In the genomic region with DNA sequence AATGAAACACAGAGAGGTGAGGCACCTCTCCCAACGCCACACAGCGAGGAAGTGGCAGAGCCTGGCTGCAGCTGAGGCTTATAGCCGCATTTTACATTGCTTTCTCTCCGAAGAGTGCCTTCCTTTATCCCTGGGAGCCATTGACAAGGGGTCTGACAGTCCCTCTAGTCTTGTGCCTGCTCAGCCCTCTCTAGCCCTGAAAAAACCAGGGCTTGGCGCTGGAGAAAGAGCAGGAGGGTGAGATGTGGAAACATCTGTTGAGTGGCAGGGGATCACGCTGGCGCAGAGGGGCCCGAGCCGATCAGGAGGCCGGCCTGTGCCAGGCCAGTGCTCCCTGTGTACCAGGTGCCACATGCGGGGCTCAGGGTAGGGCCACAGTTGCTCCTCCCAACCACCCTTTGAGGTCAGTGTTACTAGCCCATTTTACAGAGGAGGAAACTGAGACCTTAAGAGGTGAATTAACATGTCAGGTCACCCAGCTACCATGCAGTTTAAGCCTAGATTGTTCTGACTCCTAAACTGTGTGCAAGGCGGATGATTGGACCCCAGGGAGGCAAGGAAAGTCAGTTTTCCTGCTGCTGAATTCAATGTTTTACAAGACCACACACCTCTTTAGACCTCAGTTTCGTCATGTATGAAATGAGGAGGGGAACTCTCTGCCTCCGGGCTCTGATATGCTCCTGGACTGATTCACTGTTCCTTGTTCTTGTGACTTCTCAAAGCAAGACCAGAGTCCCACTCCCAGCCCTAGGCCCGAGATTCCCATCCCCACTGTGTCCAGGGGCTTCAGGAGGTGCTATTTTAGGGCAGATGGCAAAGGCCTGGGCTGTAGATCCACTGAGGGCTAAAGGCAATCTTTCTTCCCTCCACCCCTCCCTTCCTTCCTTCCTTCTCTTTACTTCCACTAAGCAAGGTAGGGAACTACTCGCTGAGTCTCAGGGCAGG, we compare ENCODE assay signal across 19 cellular contexts. TPM values are rescaled to one million over a fixed set of nuclear protein-coding genes. Genes with fewer than 3 reads are reported as not detected.
DNase-seq lines count a peak whose midpoint lies in the region; ATAC-seq, FAIRE-seq and TF ChIP-seq lines count a peak whose summit lies in the region.
"Had no signal": no experiment of that assay in that cellular context is flagged by ENCODE, and none has a peak within 500 bp of the region (broad histone marks: within the 10 kb centered on the region; RNA-seq: fewer than 3 reads in every experiment).

No MANE protein-coding gene starts in this region.

- 83% methylated on average over 16 of the region's 16 CpGs; no CpG with 5 or more reads in 1 of the 2 experiments for WGBS in H1 (ENCODE audit: extremely low coverage in 1 of 2, insufficient coverage in 1 of 2, insufficient read length in 1 of 2, insufficient replicate concordance in 2 of 2, low coverage in 1 of 2, low lambda C conversion rate in 2 of 2, missing lambda C conversion rate in 1 of 2), 2 experiments

- H3K4ac ChIP-seq in H1 (replicated peaks; ENCODE audit: insufficient read length, low read depth, low read length): no peak overlapping the region

- ATAC-seq in activated B cell treated with CpG ODN at 0.5 μM for 24 hours (ENCODE audit: low read depth): no peak
- ATAC-seq: left cardiac atrium, sciatic nerve had no signal

- no peaks in the 10 kb centered on the region for H3K9me3 ChIP-seq in BLaER1 treated with 17β-estradiol and CSF1 and Interleukin-3, amounts not matched to agents 10 nM and 100 nM (replicated peaks in 1 of 11)
- H3K9me3 ChIP-seq in CD8-positive, alpha-beta memory T cell (ENCODE audit: low read length): no peaks in the 10 kb centered on the region
- H3K9me3 ChIP-seq in H1 (ENCODE audit: insufficient read depth in 2 of 2, low read depth in 1 of 2, low read length in 1 of 2): no peaks in the 10 kb centered on the region
- H3K9me3 ChIP-seq: testis had no signal

- no peak overlapping the region for H3K9ac ChIP-seq in BLaER1 treated with 17β-estradiol and CSF1 and Interleukin-3, amounts not matched to agents 10 nM and 100 nM
- no peak overlapping the region for H3K9ac ChIP-seq in H1 (replicated peaks in 1 of 4; ENCODE audit: extremely low read depth in 1 of 4, low read depth in 3 of 4, low read length in 3 of 4)

- H3K27me3 Mint-ChIP-seq in CD8-positive, alpha-beta memory T cell: no peaks in the 10 kb centered on the region
- no peaks in the 10 kb centered on the region for H3K27me3 Mint-ChIP-seq in activated B cell treated with CpG ODN at 0.5 μM for 24 hours

- POLR2A ChIA-PET in CD8-positive, alpha-beta memory T cell (lab: Charles Lee): no interaction called here
- POLR2A ChIA-PET in activated B cell treated with CpG ODN at 0.5 μM for 24 hours (lab: Charles Lee): interaction anchor here (0.9 to 5.0 kb wide), 10 partner anchors 9 to 76 kb away, joined by 3 to 47 read pairs (median 5); a partner anchor contains a TSS
- POLR2A ChIA-PET in H1 (lab: Charles Lee; ENCODE audit: partially characterized antibody): no interaction called here

- no peak overlapping the region for H2AK5ac ChIP-seq in H1 (ENCODE audit: low read depth, low read length)

- no peak overlapping the region for H2BK5ac ChIP-seq in H1 (ENCODE audit: low read depth, low read length)

- H4K5ac ChIP-seq in H1 (ENCODE audit: insufficient read length, low read depth, low read length): no peak overlapping the region

- H3K4me3 Mint-ChIP-seq in CD8-positive, alpha-beta memory T cell: peak overlapping the region in 6 of 7 donors; percentile 20 to 61 (median 46)
- no peak overlapping the region for H3K4me3 Mint-ChIP-seq in activated B cell treated with CpG ODN at 0.5 μM for 24 hours

- H3K4me2 ChIP-seq in BLaER1 treated with 17β-estradiol and CSF1 and Interleukin-3, amounts not matched to agents 10 nM and 100 nM: peak overlapping the region; percentile 35 to 86 (median 52); a peak in 21 of 22 replicates
- no peak overlapping the region for H3K4me2 ChIP-seq in H1 (ENCODE audit: insufficient read depth in 1 of 2, low read depth in 2 of 2, low read length in 2 of 2)

- H2BK15ac ChIP-seq in H1 (ENCODE audit: low read length): no peak overlapping the region

- no peaks in the 10 kb centered on the region for H3K27me3 ChIP-seq in BLaER1 treated with 17β-estradiol and CSF1 and Interleukin-3, amounts not matched to agents 10 nM and 100 nM
- no peaks in the 10 kb centered on the region for H3K27me3 ChIP-seq in CD8-positive, alpha-beta memory T cell (ENCODE audit: insufficient read depth, low read length, poor library complexity, severe bottlenecking)
- no peaks in the 10 kb centered on the region for H3K27me3 ChIP-seq in H1 (replicated peaks in 1 of 4; ENCODE audit: control insufficient read depth in 3 of 4, extremely low read depth in 1 of 4, insufficient read depth in 3 of 4, low read length in 3 of 4)
- H3K27me3 ChIP-seq: testis had no signal

- no peaks in the 10 kb centered on the region; the same call in 1 of the 2 replicates for H3K23me2 ChIP-seq in H1 (ENCODE audit: low read depth, low read length)

- CTCF ChIA-PET in CD8-positive, alpha-beta memory T cell (lab: Charles Lee): interaction anchor here (0.6 to 12.4 kb wide), 5 partner anchors 11 to 80 kb away, joined by 3 to 205 read pairs (median 3); no protein-coding TSS in a partner anchor
- CTCF ChIA-PET in activated B cell treated with CpG ODN at 0.5 μM for 24 hours (lab: Charles Lee) (interaction anchor here (9.4 kb wide), 1 partner anchor 77 kb away, joined by 80 read pairs; no protein-coding TSS in a partner anchor), H1 (lab: Charles Lee; ENCODE audit: partially characterized antibody) (interaction anchor here (1.0 to 1.9 kb wide), 6 partner anchors 9 to 142 kb away, joined by 3 to 5 read pairs (median 4); no protein-coding TSS in a partner anchor)

- no peak overlapping the region for H2AFZ ChIP-seq in H1 (ENCODE audit: low read length)

- H3K79me1 ChIP-seq in H1 (ENCODE audit: low read depth, low read length): no peaks in the 10 kb centered on the region

- no peaks in the 10 kb centered on the region for H3K9me3 Mint-ChIP-seq in CD8-positive, alpha-beta memory T cell
- H3K9me3 Mint-ChIP-seq in activated B cell treated with CpG ODN at 0.5 μM for 24 hours: no peaks in the 10 kb centered on the region

- no peak overlapping the region for H4K91ac ChIP-seq in H1 (replicated peaks; ENCODE audit: insufficient read length, low read length)

- no peaks in the 10 kb centered on the region for H3K36me3 ChIP-seq in BLaER1 treated with 17β-estradiol and CSF1 and Interleukin-3, amounts not matched to agents 10 nM and 100 nM
- no peaks in the 10 kb centered on the region for H3K36me3 ChIP-seq in CD8-positive, alpha-beta memory T cell (ENCODE audit: insufficient read depth, low read length)
- H3K36me3 ChIP-seq in H1 (ENCODE audit: control insufficient read depth in 2 of 4, insufficient read depth in 4 of 4, low read length in 3 of 4): no peaks in the 10 kb centered on the region

- no peak for TF ChIP-seq RAD21 in H1 (IDR thresholded peaks at IDR 0.05 in 1 of 2, conservative IDR thresholded peaks at IDR 0.05 in 1 of 2; ENCODE audit: low read depth in 2 of 2, low read length in 2 of 2)

- no peak overlapping the region for H3K56ac ChIP-seq in H1 (replicated peaks; ENCODE audit: insufficient read length, low read depth, low read length)

- peak overlapping the region; percentile 32; the same call in 1 of the 2 replicates for H4K8ac ChIP-seq in H1 (ENCODE audit: extremely low read depth, insufficient read depth, low read length)

- peaks cover 0 to 33% (median 0%) of the 10 kb centered on the region in 3 donors for H3K36me3 Mint-ChIP-seq in CD8-positive, alpha-beta memory T cell
- no peaks in the 10 kb centered on the region for H3K36me3 Mint-ChIP-seq in activated B cell treated with CpG ODN at 0.5 μM for 24 hours (ENCODE audit: low read depth)

- no peak for TF ChIP-seq POLR2A in H1 (IDR thresholded peaks at IDR 0.05; ENCODE audit: control extremely low read depth in 1 of 2, low read depth in 2 of 2, low read length in 2 of 2)

- no peak overlapping the region for H2BK12ac ChIP-seq in H1 (ENCODE audit: low read depth, low read length)

- TF ChIP-seq CTCF in activated B cell treated with CpG ODN at 0.5 μM for 24 hours (IDR thresholded peaks at IDR 0.05) (no peak), H1 (IDR thresholded peaks at IDR 0.05; ENCODE audit: control extremely low read depth in 1 of 3, insufficient read depth in 1 of 3, low read depth in 1 of 3, low read length in 3 of 3) (no peak), GM13977 (IDR thresholded peaks at IDR 0.05; ENCODE audit: extremely low read depth, insufficient read depth, missing control alignments) (no peak)

- peaks cover 0 to 30% (median 0%) of the 10 kb centered on the region in 11 experiments; a peak in 3 of 22 replicates for H4K20me1 ChIP-seq in BLaER1 treated with 17β-estradiol and CSF1 and Interleukin-3, amounts not matched to agents 10 nM and 100 nM
- H4K20me1 ChIP-seq in H1 (replicated peaks in 1 of 2; ENCODE audit: control insufficient read depth in 1 of 2, insufficient read depth in 2 of 2, low read length in 2 of 2): no peaks in the 10 kb centered on the region

- H3K27ac ChIP-seq in BLaER1 treated with 17β-estradiol and CSF1 and Interleukin-3, amounts not matched to agents 10 nM and 100 nM: no peak overlapping the region
- H3K27ac ChIP-seq in CD8-positive, alpha-beta memory T cell (ENCODE audit: low read depth, low read length): no peak overlapping the region
- H3K27ac ChIP-seq in H1 (ENCODE audit: low read depth, low read length): no peak overlapping the region
- H3K27ac ChIP-seq: testis, VCaP had no signal

- no peak overlapping the region for H2BK120ac ChIP-seq in H1 (replicated peaks; ENCODE audit: low read depth, low read length)

- in situ Hi-C loops in GM13977 (cut with MboI; ENCODE audit: low pct_unique_long_range_greater_than_20kb, low sequenced_read_pairs, unreplicated experiment): no loop called here

- no peak overlapping the region for H3K4me3 ChIP-seq in BLaER1 treated with 17β-estradiol and CSF1 and Interleukin-3, amounts not matched to agents 10 nM and 100 nM
- no peak overlapping the region for H3K4me3 ChIP-seq in CD8-positive, alpha-beta memory T cell (ENCODE audit: low read length)
- no peak overlapping the region for H3K4me3 ChIP-seq in H1 (ENCODE audit: extremely low read depth in 1 of 4, insufficient read depth in 2 of 4, low read depth in 3 of 4, low read length in 4 of 4)
- H3K4me3 ChIP-seq: testis had no signal

- peak overlapping the region; percentile 41 to 94 (median 83) for H3K27ac Mint-ChIP-seq in CD8-positive, alpha-beta memory T cell
- peak overlapping the region; percentile 41 for H3K27ac Mint-ChIP-seq in activated B cell treated with CpG ODN at 0.5 μM for 24 hours

- H3K18ac ChIP-seq in H1 (ENCODE audit: extremely low read depth, low read length): no peak overlapping the region

- peaks cover 83 to 99% (median 84%) of the 10 kb centered on the region in 3 donors for H3K4me1 Mint-ChIP-seq in CD8-positive, alpha-beta memory T cell
- H3K4me1 Mint-ChIP-seq in activated B cell treated with CpG ODN at 0.5 μM for 24 hours: peaks cover 79% of the 10 kb centered on the region

- H2BK20ac ChIP-seq in H1 (ENCODE audit: low read length): no peak overlapping the region

- H3K23ac ChIP-seq in H1 (ENCODE audit: insufficient read length): no peak overlapping the region

- TF ChIP-seq EP300 in H1 (IDR thresholded peaks at IDR 0.05; ENCODE audit: borderline replicate concordance in 1 of 2, low read depth in 2 of 2, low read length in 2 of 2): no peak

- intact Hi-C loops in activated B cell treated with CpG ODN at 0.5 μM for 24 hours (cut with micrococcal nuclease) (no loop called here), cardiac septum (cut with DNase I) (no loop called here)

- H3K79me2 ChIP-seq in H1 (ENCODE audit: control insufficient read depth in 1 of 2, insufficient read depth in 2 of 2, low read length in 2 of 2): no peaks in the 10 kb centered on the region

- H3K14ac ChIP-seq in H1 (ENCODE audit: insufficient read length): no peak overlapping the region

- no peak for DNase-seq in CD8-positive, alpha-beta memory T cell
- DNase-seq in activated B cell treated with CpG ODN at 0.5 μM for 24 hours: no peak
- no peak for DNase-seq in H1 (ENCODE audit: low read depth in 1 of 2, low spot score in 2 of 2)
- DNase-seq in germinal center (ENCODE audit: low spot score): no peak
- DNase-seq in GM13977 (ENCODE audit: low spot score): no peak
- no peak for DNase-seq in cardiac septum (ENCODE audit: low spot score)
- DNase-seq: activated CD8-positive, alpha-beta memory T cell treated with anti-CD3 and anti-CD28 coated beads, Interleukin-2, amount 50 U/mL, for 4 hours; AML-193; left cardiac atrium; MV-4-11; NCI-H2107; NCI-H526; occipital lobe; testis had no signal

- H3K4me1 ChIP-seq in BLaER1 treated with 17β-estradiol and CSF1 and Interleukin-3, amounts not matched to agents 10 nM and 100 nM: peaks cover 51 to 67% (median 63%) of the 10 kb centered on the region in 10 experiments
- peaks cover 60% of the 10 kb centered on the region for H3K4me1 ChIP-seq in CD8-positive, alpha-beta memory T cell (ENCODE audit: insufficient read depth, low read length)
- no peaks in the 10 kb centered on the region for H3K4me1 ChIP-seq in H1 (replicated peaks in 1 of 4; ENCODE audit: control insufficient read depth in 3 of 4, insufficient read depth in 4 of 4, low read length in 3 of 4)
- H3K4me1 ChIP-seq: testis had no signal

- FAIRE-seq in H1 (lab: Jason Lieb, UNC): no peak
- FAIRE-seq: endometrium had no signal

RNA-seq across cellular contexts. Expression of a gene that starts 28.0 kb away (rescaled TPM):
- total RNA-seq in CD8-positive, alpha-beta memory T cell: 100 to 1,000 TPM; 218 to 241 TPM
- 107 TPM for polyA plus RNA-seq in CD8-positive, alpha-beta memory T cell
- 141 and 153 TPM in 2 replicates for total RNA-seq in activated B cell treated with CpG ODN at 0.5 μM for 24 hours
- total RNA-seq in H1 (2021; fragmentation: NEBNext Ultra II Directional; extraction: Animal tissue kit (Norgen Biotek cat#: 25700)): 0.48 and 0.82 TPM in 2 replicates
- 0.49 and 0.62 TPM in 2 replicates for polyA plus RNA-seq in H1 (2011; rRNA removed)
- polyA plus RNA-seq in H1 (2011; cell fraction: cytosol; rRNA removed): 0.44 TPM
- polyA plus RNA-seq in H1 (2011; cell fraction: nucleus; rRNA removed): 0.70 TPM
- 0.33 to 1.3 TPM (median 0.64 TPM) in 4 replicates for polyA plus RNA-seq in H1 (2012, experiment 1 of 2)
- 0.55 TPM for polyA plus RNA-seq in H1 (2012, experiment 2 of 2)
- 0.61 TPM for polyA plus RNA-seq in H1 (2013, experiment 1 of 2)
- polyA plus RNA-seq in H1 (2013, experiment 2 of 2): 0.52 TPM
- polyA minus RNA-seq in H1 (2011; rRNA and poly(A)+ RNA removed): 0.13 TPM in 1 of 2 replicates, not detected in the other
- polyA minus RNA-seq in H1 (2011; cell fraction: cytosol; rRNA and poly(A)+ RNA removed): 1.5 TPM
- 0.30 TPM for polyA minus RNA-seq in H1 (2011; cell fraction: nucleus; rRNA and poly(A)+ RNA removed)
- 0.51 TPM for total RNA-seq in cardiac septum
- total RNA-seq: fibroblast of villous mesenchyme had no signal

Comparison
In these comparisons a context has a peak if more than half of its experiments do, and no peak if none do; other contexts are left out.
1. H3K4me2 ChIP-seq: peak in BLaER1 treated with 17β-estradiol and CSF1 and Interleukin-3, amounts not matched to agents 10 nM and 100 nM (11 of 11); none in H1 (0 of 2).
2. RNA of a gene that starts 28.0 kb away (total RNA-seq): 218 to 241 TPM in CD8-positive, alpha-beta memory T cell and 141 to 153 TPM in activated B cell treated with CpG ODN at 0.5 μM for 24 hours; 0.48 to 0.82 TPM in H1 and 0.51 TPM in cardiac septum (single experiment); every median in the first group is over 10 times any median in the second.